In the genomic region with DNA sequence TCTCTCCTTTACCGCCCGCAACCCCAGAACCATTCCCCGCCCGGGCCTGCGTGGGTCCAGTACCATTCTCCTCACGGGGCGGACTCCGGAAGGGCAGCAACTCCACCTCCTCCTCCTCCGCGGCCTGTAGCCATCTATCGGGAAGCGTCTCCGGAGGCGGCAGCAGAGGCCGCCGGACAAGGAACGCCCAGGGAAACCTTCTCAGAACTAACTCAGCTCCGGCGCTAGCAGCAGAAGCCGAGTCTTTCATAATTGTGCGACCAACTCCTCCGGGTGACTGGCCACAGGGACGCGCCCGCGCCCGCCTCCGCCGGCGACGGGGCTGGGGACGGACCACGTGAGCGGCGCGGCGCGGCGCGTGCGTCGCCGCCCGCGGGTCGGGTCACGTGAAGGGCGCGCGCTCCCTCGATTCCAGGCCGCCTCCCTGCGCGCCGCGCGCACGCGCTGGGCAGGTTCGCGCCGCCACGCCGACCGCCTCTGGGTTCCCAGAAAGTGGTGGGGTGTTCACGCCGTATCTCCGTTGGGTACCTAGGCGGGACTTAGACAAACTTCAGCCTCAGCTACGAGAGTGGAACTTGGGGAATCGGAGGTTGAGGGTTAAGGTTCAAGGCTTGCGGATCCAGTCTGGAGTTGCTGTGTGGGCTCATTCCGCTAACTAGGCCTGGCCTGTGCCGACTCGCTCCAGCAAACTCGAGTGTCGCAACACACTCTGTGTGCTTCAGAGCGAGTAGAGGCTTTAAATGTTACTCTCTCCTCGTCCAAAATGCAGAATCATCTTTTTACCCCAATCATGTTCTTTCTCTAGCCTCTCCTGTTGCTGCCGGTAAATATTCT, we compare ENCODE assay signal across 8 cellular contexts. TPM values are rescaled to one million over a fixed set of nuclear protein-coding genes. Genes with fewer than 3 reads are reported as not detected.
A peak's percentile ranks its signal among the peaks of the same experiment; 100 is the strongest.
DNase-seq lines count a peak whose midpoint lies in the region; ATAC-seq and TF ChIP-seq lines count a peak whose summit lies in the region.

TSS of gene TRPM7 (minus strand) at position 330 of the 834 bp plus-strand sequence. CDS start at position 66, 264 bp downstream.

- 0% methylated on average over 22 to 52 of the region's 80 CpGs for WGBS in testis, 2 donors

- H3K27ac Mint-ChIP-seq in activated naive CD4-positive, alpha-beta T cell treated with anti-CD3 and anti-CD28 coated beads, Interleukin-2, amount 50 U/mL, for 24 hours = peak within 1 kb of the TSS; percentile 97

- no peaks in the 10 kb centered on the region for H3K9me3 Mint-ChIP-seq in activated naive CD4-positive, alpha-beta T cell treated with anti-CD3 and anti-CD28 coated beads, Interleukin-2, amount 50 U/mL, for 24 hours

- TF ChIP-seq CTCF in osteoblast (IDR thresholded peaks at IDR 0.05; ENCODE audit: extremely low read depth, low read depth, low read length) = peak; percentile 5
- peak in 1 of 3 experiments; percentile 20 for TF ChIP-seq CTCF in testis (IDR thresholded peaks at IDR 0.05)

- POLR2A ChIA-PET in HEK293T (lab: Yijun Ruan, JAX) = no interaction called here

- H2AFZ ChIP-seq in osteoblast (ENCODE audit: low read length) = peak within 1 kb of the TSS; percentile 97

- peaks cover 48% of the 10 kb centered on the region for H3K79me2 ChIP-seq in osteoblast (ENCODE audit: insufficient read depth, low read length)

- H3K4me3 ChIP-seq in osteoblast (ENCODE audit: insufficient read depth, low read length) (peak within 1 kb of the TSS; percentile 99), testis (peak within 1 kb of the TSS; percentile 80 to 98)

- no peaks in the 10 kb centered on the region for H3K27me3 Mint-ChIP-seq in activated naive CD4-positive, alpha-beta T cell treated with anti-CD3 and anti-CD28 coated beads, Interleukin-2, amount 50 U/mL, for 24 hours

- peak; percentile 86 for ATAC-seq in SK-N-SH treated with all-trans-retinoic acid at 6 μM for 48 hours

- H3K4me2 ChIP-seq in osteoblast (ENCODE audit: insufficient read depth, low read length) = peak within 1 kb of the TSS; percentile 78

- peaks cover 9% of the 10 kb centered on the region for H3K36me3 ChIP-seq in osteoblast (ENCODE audit: insufficient read depth, low read length)
- no peaks in the 10 kb centered on the region for H3K36me3 ChIP-seq in testis (ENCODE audit: low read depth, missing control alignments)

- H3K4me1 Mint-ChIP-seq in activated naive CD4-positive, alpha-beta T cell treated with anti-CD3 and anti-CD28 coated beads, Interleukin-2, amount 50 U/mL, for 24 hours = peaks cover 53% of the 10 kb centered on the region

- intact Hi-C loops in testis (cut with DNase I; ENCODE audit: low total_unique reads) = no loop called here

- peak; percentile 24 for TF ChIP-seq POLR2A in testis (IDR thresholded peaks at IDR 0.05)

- H3K27ac ChIP-seq in osteoblast (ENCODE audit: low read depth, low read length) (peak within 1 kb of the TSS; percentile 93), testis (peak within 1 kb of the TSS; percentile 74 to 93)

- H4K20me1 ChIP-seq in osteoblast (ENCODE audit: insufficient read depth, low read length) = peaks cover 14% of the 10 kb centered on the region

- DNase-seq in GM04503 (ENCODE audit: low read depth) (peak; percentile 61), HEK293T (ENCODE audit: extremely low spot score) (peak; percentile 73), MV-4-11 (lab: John Stamatoyannopoulos, UW) (peak; percentile 85), glomerular endothelial cell (ENCODE audit: extremely low read depth, low read depth, low spot score) (peak; percentile 33), osteoblast (ENCODE audit: insufficient read length, low spot score, missing footprints) (peak; percentile 95), testis (peak; percentile 92)

- CTCF ChIA-PET in HEK293T (lab: Yijun Ruan, JAX) = no interaction called here

- H3K36me3 Mint-ChIP-seq in activated naive CD4-positive, alpha-beta T cell treated with anti-CD3 and anti-CD28 coated beads, Interleukin-2, amount 50 U/mL, for 24 hours = peaks cover 7% of the 10 kb centered on the region

- H3K9me3 ChIP-seq in osteoblast (ENCODE audit: low read depth, low read length) = no peaks in the 10 kb centered on the region
- H3K9me3 ChIP-seq in testis = no peaks in the 10 kb centered on the region

- H3K4me1 ChIP-seq in osteoblast (ENCODE audit: insufficient read depth, low read length) (peaks cover 22% of the 10 kb centered on the region), testis (peaks cover 7% of the 10 kb centered on the region)

- peak within 1 kb of the TSS; percentile 99 for H3K4me3 Mint-ChIP-seq in activated naive CD4-positive, alpha-beta T cell treated with anti-CD3 and anti-CD28 coated beads, Interleukin-2, amount 50 U/mL, for 24 hours

- H3K27me3 ChIP-seq in osteoblast (ENCODE audit: insufficient read depth, low read length) = no peaks in the 10 kb centered on the region
- H3K27me3 ChIP-seq in testis = no peaks in the 10 kb centered on the region

TF ChIP-seq in HEK293T, 16 proteins besides CTCF, POLR2A, EP300 and RAD21:
- no peak for TF ChIP-seq ARNT (IDR thresholded peaks at IDR 0.05)
- no peak for TF ChIP-seq PKNOX1 (IDR thresholded peaks at IDR 0.05)
- no peak for TF ChIP-seq FOXK2 (IDR thresholded peaks at IDR 0.05)
- peak; percentile 54; the same call in 1 of the 2 replicates for TF ChIP-seq FOXM1 (IDR thresholded peaks at IDR 0.05; ENCODE audit: borderline replicate concordance)
- no peak for TF ChIP-seq NFRKB (IDR thresholded peaks at IDR 0.05)
- peak; percentile 72 for TF ChIP-seq L3MBTL2 (conservative IDR thresholded peaks at IDR 0.05)

TF ChIP-seq in SK-N-SH treated with all-trans-retinoic acid at 6 μM for 48 hours, 23 proteins besides CTCF, POLR2A, EP300 and RAD21:
- no peak for TF ChIP-seq TOX (CRISPR knock-in tag; IDR thresholded peaks at IDR 0.05; ENCODE audit: borderline replicate concordance)
- TF ChIP-seq ZNF8 (CRISPR knock-in tag; IDR thresholded peaks at IDR 0.05) = 0 out of 2 replicates have a peak, but pooled peaks have one; percentile 6
- peak; percentile 87; the same call in 1 of the 2 replicates for TF ChIP-seq CSDC2 (CRISPR knock-in tag; IDR thresholded peaks at IDR 0.05)
- TF ChIP-seq ZFP3 (CRISPR knock-in tag; IDR thresholded peaks at IDR 0.05) = 0 out of 2 replicates have a peak, but pooled peaks have one; percentile 58
- 0 out of 2 replicates have a peak, but pooled peaks have one; percentile 46 for TF ChIP-seq SNAI2 (CRISPR knock-in tag; IDR thresholded peaks at IDR 0.05)
- peak; percentile 18; the same call in 1 of the 2 replicates for TF ChIP-seq TSHZ2 (CRISPR knock-in tag; IDR thresholded peaks at IDR 0.05)
- TF ChIP-seq ARNTL (CRISPR knock-in tag; IDR thresholded peaks at IDR 0.05; ENCODE audit: borderline replicate concordance, low read depth) = no peak
- TF ChIP-seq ZC3H10 (CRISPR knock-in tag; IDR thresholded peaks at IDR 0.05) = peak; percentile 54; the same call in 1 of the 2 replicates

RNA-seq across cellular contexts. Expression of gene TRPM7, which starts in this region (rescaled TPM):
- 24.6 and 31.9 TPM in 2 replicates for total RNA-seq in glomerular endothelial cell
- 116 and 124 TPM in 2 replicates for total RNA-seq in osteoblast
- total RNA-seq in testis = 10 to 100 TPM; 52.2 to 53.1 TPM
- 18.1 TPM for polyA plus RNA-seq in testis (ENCODE audit: insufficient read depth, low read depth, low replicate concordance)

Comparison
In these comparisons a context has a peak if more than half of its experiments do, and no peak if none do; other contexts are left out.
1. Peak in every context shown above with its lines: DNase-seq, ATAC-seq, H3K4me3 ChIP-seq and H3K27ac ChIP-seq.
2. DNase-seq: peak in every context shown above with its lines; median percentile 95 in osteoblast; 92 in testis; 85 in MV-4-11; 73 in HEK293T; 61 in GM04503; 33 in glomerular endothelial cell.